In the genomic region with DNA sequence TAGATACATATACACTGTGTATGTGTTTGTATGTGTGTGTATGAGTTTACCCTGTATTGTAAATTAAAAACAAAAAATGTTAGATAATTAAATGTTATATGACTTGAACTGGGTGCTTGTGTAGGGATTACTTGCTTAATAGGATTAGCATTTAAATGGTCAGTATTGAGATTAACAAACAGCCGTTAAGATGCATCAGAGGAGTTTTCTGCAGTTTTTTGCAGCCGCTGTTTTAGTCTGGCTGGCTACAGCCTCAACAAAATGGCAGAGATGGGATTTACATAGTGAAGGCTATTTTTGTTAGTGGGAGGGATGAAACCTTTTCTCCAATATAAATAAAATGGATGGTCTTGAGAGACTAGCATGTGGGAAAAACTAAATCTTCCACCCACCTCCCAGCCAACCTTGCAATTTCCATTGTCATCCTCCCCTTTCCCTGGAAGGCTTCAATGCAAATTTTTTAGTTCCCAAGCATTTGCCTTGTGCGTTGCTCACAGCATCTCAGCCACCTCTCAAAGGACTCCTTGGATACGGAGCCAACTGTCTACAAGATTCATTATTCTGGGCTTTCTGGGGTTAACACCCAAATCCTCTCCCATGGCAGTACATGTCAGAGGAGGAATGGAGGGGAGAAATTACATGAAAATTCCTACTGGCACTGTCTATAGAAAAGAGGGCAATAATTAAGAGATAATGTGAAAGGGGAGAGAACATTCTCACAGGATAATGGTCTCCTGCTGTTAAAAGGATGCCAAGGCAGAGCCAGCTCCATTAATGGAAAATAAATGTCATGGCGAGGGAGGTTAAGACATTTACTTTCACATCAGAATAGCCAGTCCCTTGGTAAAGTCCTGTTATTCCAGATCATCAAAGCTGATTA, we compare ENCODE assay signal across 16 cellular contexts.
DNase-seq lines count a peak whose midpoint lies in the region; ATAC-seq and TF ChIP-seq lines count a peak whose summit lies in the region.
"Had no signal": no experiment of that assay in that cellular context is flagged by ENCODE, and none has a peak within 500 bp of the region (broad histone marks: within the 10 kb centered on the region; RNA-seq: fewer than 3 reads in every experiment).

No MANE protein-coding gene starts in this region.

- peak; percentile 37 for DNase-seq in COR-L47 (lab: John Stamatoyannopoulos, UW)
- peak; percentile 6 for DNase-seq in NCI-H1417 treated with DMSO at 0.1 percent for 48 hours (lab: John Stamatoyannopoulos, UW)
- peak; percentile 63 for DNase-seq in NCI-H82 (lab: John Stamatoyannopoulos, UW)
- DNase-seq in Karpas-422 = no peak
- DNase-seq in HUDEP-2 (lab: John Stamatoyannopoulos, UW; ENCODE audit: unreplicated experiment in 76 of 76) = no peak
- no peak for DNase-seq in right lobe of liver
- no peak for DNase-seq in DMS153 (lab: John Stamatoyannopoulos, UW)
- DNase-seq: DMS53, KBM-7, NCI-H1105 treated with DMSO at 0.1 percent for 48 hours, NCI-H2029 treated with DMSO at 0.1 percent for 48 hours, NCI-H226, NCI-H774, SHP77 treated with DMSO at 0.1 percent for 48 hours had no signal

- H3K4me1 ChIP-seq in iPS-20b (ENCODE audit: insufficient read depth, low read length) = peaks cover 21% of the 10 kb centered on the region; the same call in 1 of the 2 replicates
- no peaks in the 10 kb centered on the region for H3K4me1 ChIP-seq in Karpas-422 (ENCODE audit: low read length)
- no peaks in the 10 kb centered on the region for H3K4me1 ChIP-seq in right lobe of liver

- H3K4me3 ChIP-seq in iPS-20b (ENCODE audit: low read length) (peak overlapping the region; percentile 31; the same call in 1 of the 2 replicates), Karpas-422 (ENCODE audit: low read length) (no peak overlapping the region), right lobe of liver (no peak overlapping the region)

- H3K27me3 ChIP-seq in iPS-20b (ENCODE audit: insufficient read depth, low read length) (no peaks in the 10 kb centered on the region), Karpas-422 (ENCODE audit: low read length) (no peaks in the 10 kb centered on the region), right lobe of liver (no peaks in the 10 kb centered on the region)

- H3K9me3 ChIP-seq in iPS-20b (ENCODE audit: insufficient read depth, low read depth, low read length) (no peaks in the 10 kb centered on the region), Karpas-422 (ENCODE audit: low read length) (peaks cover 11% of the 10 kb centered on the region), right lobe of liver (no peaks in the 10 kb centered on the region)

- ATAC-seq in right lobe of liver = no peak

- no peaks in the 10 kb centered on the region for H4K20me1 ChIP-seq in Karpas-422 (ENCODE audit: insufficient read depth, low read depth, low read length)

- no peaks in the 10 kb centered on the region for H3K9me2 ChIP-seq in Karpas-422 (replicated peaks; ENCODE audit: insufficient read depth, low read length)

- no peak for TF ChIP-seq CTCF in right lobe of liver (IDR thresholded peaks at IDR 0.05)

- no peak overlapping the region for H3K4me2 ChIP-seq in Karpas-422 (ENCODE audit: low read depth, low read length, poor library complexity, severe bottlenecking)

- H3K36me3 ChIP-seq in iPS-20b (ENCODE audit: insufficient read depth, low read depth, low read length) (no peaks in the 10 kb centered on the region), Karpas-422 (ENCODE audit: insufficient read depth, low read length) (no peaks in the 10 kb centered on the region), right lobe of liver (no peaks in the 10 kb centered on the region)

- H3K9ac ChIP-seq in iPS-20b (ENCODE audit: low read depth, low read length) (no peak overlapping the region), Karpas-422 (ENCODE audit: low read length) (no peak overlapping the region)

- H3K79me2 ChIP-seq in Karpas-422 (ENCODE audit: low read length) = no peaks in the 10 kb centered on the region

- H3K27ac ChIP-seq in iPS-20b (ENCODE audit: low read length) (no peak overlapping the region), Karpas-422 (ENCODE audit: low read length) (no peak overlapping the region), right lobe of liver (no peak overlapping the region)
- H3K27ac ChIP-seq: C4-2B had no signal

- H2AFZ ChIP-seq in Karpas-422 (ENCODE audit: low read length) = no peak overlapping the region

- TF ChIP-seq POLR2A in right lobe of liver (IDR thresholded peaks at IDR 0.05) = no peak

- intact Hi-C loops in right lobe of liver (cut with DNase I) = no loop called here

- WGBS in right lobe of liver (ENCODE audit: insufficient coverage, low coverage, low lambda C conversion rate, missing lambda C conversion rate) = 37% methylated on average over 5 of the region's 5 CpGs

Comparison
In these comparisons a context has a peak if more than half of its experiments do, and no peak if none do; other contexts are left out.
1. DNase-seq: peak in COR-L47 (single experiment), NCI-H1417 treated with DMSO at 0.1 percent for 48 hours (single experiment) and NCI-H82 (single experiment); none in Karpas-422 (single experiment), HUDEP-2 (0 of 76), right lobe of liver (0 of 3) and DMS153 (single experiment).